19 cellular contexts compared by ENCODE assay signal in genomic region chr12:26406391-26406790, GRCh38.
"Had no signal": no experiment of that assay in that cellular context is flagged by ENCODE, and none has a peak within 500 bp of the region (broad histone marks: within the 10 kb centered on the region; RNA-seq: fewer than 3 reads in every experiment).

No MANE protein-coding gene starts in this region.

- DNase-seq: colonic mucosa; effector CD8-positive, alpha-beta T cell; endodermal cell; foreskin keratinocyte; glutamatergic neuron; heart right ventricle; left colon; left ventricle myocardium superior; mucosa of descending colon; naive B cell; right cardiac atrium; spleen; stimulated activated CD4-positive, alpha-beta T cell treated with anti-CD3 and anti-CD28 coated beads, Interleukin-4, amount 100 ng/mL, for 4 hours; stimulated activated naive B cell treated with anti-CD40 and anti-IgM and Interleukin-4, amounts not matched to agents 10 μg/mL and 1 μg/mL and 100 μg/mL, for 72 hours; stimulated activated naive CD8-positive, alpha-beta T cell treated with anti-CD3 and anti-CD28 coated beads, Interleukin-15, amount 100 ng/mL, for 72 hours; transverse colon; upper lobe of right lung; uterus had no signal

- ATAC-seq: foreskin keratinocyte; heart right ventricle; left colon; left ventricle myocardium superior; mucosa of descending colon; natural killer cell treated with Interleukin-12 subunit alpha and Interleukin-12 subunit beta and Interleukin-15 and Interleukin-18, amount 100 ng/mL, for 72 hours; right cardiac atrium; stimulated activated naive B cell treated with anti-CD40 and anti-IgM and Interleukin-4, amounts not matched to agents 10 μg/mL and 1 μg/mL and 100 μg/mL, for 72 hours; stimulated activated naive CD8-positive, alpha-beta T cell treated with anti-CD3 and anti-CD28 coated beads, Interleukin-15, amount 100 ng/mL, for 72 hours; upper lobe of right lung had no signal
